11 cellular contexts compared by ENCODE assay signal in the genomic region with DNA sequence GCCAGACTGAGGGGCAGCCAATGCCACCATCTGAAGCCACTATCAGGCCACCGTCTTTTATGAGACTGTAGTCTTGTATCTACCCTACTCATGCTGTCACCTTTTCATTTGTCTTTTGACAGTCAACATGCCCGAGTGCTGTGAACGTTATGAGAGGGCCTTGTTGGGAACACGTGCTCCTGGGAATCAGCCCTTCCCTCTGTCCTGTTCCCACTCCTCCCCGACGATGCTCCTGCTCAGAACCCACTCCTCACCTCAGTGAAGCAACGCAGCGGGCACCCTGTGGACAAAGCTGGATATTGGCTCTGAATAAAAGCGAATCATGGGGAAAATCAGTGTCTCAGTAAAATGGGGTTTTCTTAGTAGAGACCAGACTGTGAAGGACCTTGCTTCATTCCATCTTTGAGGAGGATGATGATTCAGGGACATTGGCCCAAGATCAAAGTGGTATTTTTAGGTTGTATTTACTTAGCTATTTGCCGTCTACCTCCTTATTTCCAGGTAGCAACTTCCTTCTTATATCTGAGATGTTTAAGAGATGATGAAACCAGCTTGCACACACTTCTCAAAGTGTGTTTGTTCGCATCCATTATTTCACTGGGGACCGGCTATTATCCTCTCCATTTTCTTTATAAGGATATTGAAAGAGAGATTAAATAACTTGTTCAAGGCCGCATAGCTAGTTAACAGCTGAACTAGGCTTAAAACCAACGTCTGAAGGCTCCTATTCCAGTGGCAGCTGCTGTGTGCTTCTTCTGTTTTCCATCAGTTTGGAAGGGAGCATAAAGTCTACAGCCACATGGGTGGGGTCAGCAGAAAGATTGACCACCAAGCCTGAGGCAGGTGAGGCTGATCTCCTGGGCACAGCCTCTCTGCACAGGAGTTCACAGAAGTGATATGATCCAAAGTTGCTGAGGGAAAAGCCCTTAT. TPM values are rescaled to one million over a fixed set of nuclear protein-coding genes. Genes with fewer than 3 reads are reported as not detected.
DNase-seq lines count a peak whose midpoint lies in the region; ATAC-seq, FAIRE-seq and TF ChIP-seq lines count a peak whose summit lies in the region.
"Had no signal": no experiment of that assay in that cellular context is flagged by ENCODE, and none has a peak within 500 bp of the region (broad histone marks: within the 10 kb centered on the region; RNA-seq: fewer than 3 reads in every experiment).

No MANE protein-coding gene starts in this region.

- H3K27me3 ChIP-seq in astrocyte (ENCODE audit: insufficient read depth, low read length), result no peaks in the 10 kb centered on the region

- H3K36me3 ChIP-seq in astrocyte (ENCODE audit: insufficient read depth, low read length), result no peaks in the 10 kb centered on the region

- no peak for ATAC-seq in naive thymus-derived CD8-positive, alpha-beta T cell
- no peak for ATAC-seq in HG02759 (IDR thresholded peaks at IDR 0.05; ENCODE audit: unreplicated experiment)
- no peak for ATAC-seq in activated CD8-positive, alpha-beta T cell treated with anti-CD3 and anti-CD28 coated beads, Interleukin-2, amount 10 ng/mL, durations not matched to agents 7 days and 5 days

- H3K36me3 Mint-ChIP-seq in astrocyte (ENCODE audit: low read depth, unreplicated experiment), result no peaks in the 10 kb centered on the region
- peaks cover 0 to 6% (median 0%) of the 10 kb centered on the region in 3 donors for H3K36me3 Mint-ChIP-seq in naive thymus-derived CD8-positive, alpha-beta T cell
- H3K36me3 Mint-ChIP-seq in activated CD8-positive, alpha-beta T cell treated with anti-CD3 and anti-CD28 coated beads, Interleukin-2, amount 10 ng/mL, durations not matched to agents 7 days and 5 days (ENCODE audit: low read depth), result no peaks in the 10 kb centered on the region

- H3K4me1 Mint-ChIP-seq in astrocyte (ENCODE audit: low read depth, unreplicated experiment), result peaks cover 43% of the 10 kb centered on the region
- peaks cover 13 to 21% (median 16%) of the 10 kb centered on the region in 4 donors for H3K4me1 Mint-ChIP-seq in naive thymus-derived CD8-positive, alpha-beta T cell
- peaks cover 17% of the 10 kb centered on the region for H3K4me1 Mint-ChIP-seq in activated CD8-positive, alpha-beta T cell treated with anti-CD3 and anti-CD28 coated beads, Interleukin-2, amount 10 ng/mL, durations not matched to agents 7 days and 5 days (ENCODE audit: low read depth)

- no peaks in the 10 kb centered on the region for H3K79me2 ChIP-seq in astrocyte (ENCODE audit: insufficient read depth, low read length)

- no peak overlapping the region for H3K4me3 Mint-ChIP-seq in astrocyte (ENCODE audit: unreplicated experiment)
- no peak overlapping the region for H3K4me3 Mint-ChIP-seq in naive thymus-derived CD8-positive, alpha-beta T cell
- H3K4me3 Mint-ChIP-seq in activated CD8-positive, alpha-beta T cell treated with anti-CD3 and anti-CD28 coated beads, Interleukin-2, amount 10 ng/mL, durations not matched to agents 7 days and 5 days, result no peak overlapping the region

- no peak overlapping the region for H3K4me3 ChIP-seq in astrocyte (ENCODE audit: insufficient read depth, low read depth, low read length)

- H3K27me3 Mint-ChIP-seq in astrocyte (ENCODE audit: low read depth, unreplicated experiment), result no peaks in the 10 kb centered on the region
- peaks cover 0 to 8% (median 0%) of the 10 kb centered on the region in 5 donors for H3K27me3 Mint-ChIP-seq in naive thymus-derived CD8-positive, alpha-beta T cell
- H3K27me3 Mint-ChIP-seq in activated CD8-positive, alpha-beta T cell treated with anti-CD3 and anti-CD28 coated beads, Interleukin-2, amount 10 ng/mL, durations not matched to agents 7 days and 5 days (ENCODE audit: low read depth), result peaks cover 6% of the 10 kb centered on the region

- peak overlapping the region; percentile 39 for H3K4me2 ChIP-seq in astrocyte (ENCODE audit: low read length)

- H2AFZ ChIP-seq in astrocyte (ENCODE audit: low read depth, low read length), result peak overlapping the region; percentile 20

- H3K9me3 ChIP-seq in astrocyte (ENCODE audit: insufficient read depth, low read depth, low read length), result no peaks in the 10 kb centered on the region

- TF ChIP-seq CTCF in astrocyte (IDR thresholded peaks at IDR 0.05; ENCODE audit: insufficient read depth, low read depth, low read length), result no peak

- POLR2A ChIA-PET in naive thymus-derived CD8-positive, alpha-beta T cell (lab: Charles Lee), result no interaction called here
- POLR2A ChIA-PET in activated CD8-positive, alpha-beta T cell treated with anti-CD3 and anti-CD28 coated beads, Interleukin-2, amount 10 ng/mL, durations not matched to agents 7 days and 5 days (lab: Charles Lee), result interaction anchor here (0.9 kb wide), 1 partner anchor 8 kb away, joined by 5 read pairs; no protein-coding TSS in a partner anchor

- H3K27ac ChIP-seq in astrocyte (ENCODE audit: low read depth, low read length) (peak overlapping the region; percentile 29), substantia nigra (ENCODE audit: low read depth, low read length, poor library complexity, severe bottlenecking) (peak overlapping the region; percentile 84)

- H3K4me1 ChIP-seq in astrocyte (ENCODE audit: insufficient read depth, low read length), result peaks cover 55% of the 10 kb centered on the region

- FAIRE-seq in astrocyte (lab: Jason Lieb, UNC), result peak; percentile 23
- FAIRE-seq: G401.6 had no signal

- H3K9me3 Mint-ChIP-seq in astrocyte (ENCODE audit: unreplicated experiment), result no peaks in the 10 kb centered on the region
- peaks cover 0 to 7% (median 0%) of the 10 kb centered on the region in 9 donors for H3K9me3 Mint-ChIP-seq in naive thymus-derived CD8-positive, alpha-beta T cell
- H3K9me3 Mint-ChIP-seq in activated CD8-positive, alpha-beta T cell treated with anti-CD3 and anti-CD28 coated beads, Interleukin-2, amount 10 ng/mL, durations not matched to agents 7 days and 5 days (ENCODE audit: insufficient read depth), result no peaks in the 10 kb centered on the region
- H3K9me3 Mint-ChIP-seq: IgD-negative memory B cell had no signal

- no peak overlapping the region for H3K9ac ChIP-seq in astrocyte (ENCODE audit: low read length)

- no peaks in the 10 kb centered on the region for H4K20me1 ChIP-seq in astrocyte (ENCODE audit: insufficient read depth, low read length)

- DNase-seq in NCI-H1436 treated with DMSO at 0.1 percent for 48 hours (lab: John Stamatoyannopoulos, UW) (peak; percentile 65), astrocyte (ENCODE audit: low read depth) (peak; percentile 63), kidney glomerular epithelial cell (lab: John Stamatoyannopoulos, UW) (peak; percentile 7), substantia nigra (lab: John Stamatoyannopoulos, UW) (no peak), NCI-H446 treated with DMSO at 0.1 percent for 48 hours (lab: John Stamatoyannopoulos, UW) (no peak)
- DNase-seq in naive thymus-derived CD8-positive, alpha-beta T cell, result no peak
- no peak for DNase-seq in activated CD8-positive, alpha-beta T cell treated with anti-CD3 and anti-CD28 coated beads, Interleukin-2, amount 10 ng/mL, durations not matched to agents 7 days and 5 days
- DNase-seq: activated CD4-positive, alpha-beta T cell treated with anti-CD3 and anti-CD28 coated beads, Interleukin-2, amount 50 U/mL, for 4 hours had no signal

- peak overlapping the region; percentile 41 for H3K27ac Mint-ChIP-seq in astrocyte (ENCODE audit: unreplicated experiment)
- peak overlapping the region in 1 of 10 donors; percentile 8 for H3K27ac Mint-ChIP-seq in naive thymus-derived CD8-positive, alpha-beta T cell
- H3K27ac Mint-ChIP-seq in activated CD8-positive, alpha-beta T cell treated with anti-CD3 and anti-CD28 coated beads, Interleukin-2, amount 10 ng/mL, durations not matched to agents 7 days and 5 days, result no peak overlapping the region
- H3K27ac Mint-ChIP-seq: IgD-negative memory B cell had no signal

- CTCF ChIA-PET in activated CD8-positive, alpha-beta T cell treated with anti-CD3 and anti-CD28 coated beads, Interleukin-2, amount 10 ng/mL, durations not matched to agents 7 days and 5 days (lab: Charles Lee), result interaction anchor here (0.9 to 2.3 kb wide), 5 partner anchors 8 to 87 kb away, joined by 3 to 9 read pairs (median 6); no protein-coding TSS in a partner anchor

RNA-seq across cellular contexts. Expression of gene CTDSP2, which starts 43.9 kb away (rescaled TPM):
- 87.1 and 91.9 TPM in 2 replicates for total RNA-seq in astrocyte
- 100 to 1,000 TPM; 258 to 262 TPM for total RNA-seq in naive thymus-derived CD8-positive, alpha-beta T cell
- 10 to 100 TPM; 51.4 to 81.2 (median 71.5) TPM for polyA plus RNA-seq in naive thymus-derived CD8-positive, alpha-beta T cell
- total RNA-seq in activated CD8-positive, alpha-beta T cell treated with anti-CD3 and anti-CD28 coated beads, Interleukin-2, amount 10 ng/mL, durations not matched to agents 7 days and 5 days, result 100 to 1,000 TPM; 100 to 114 TPM

RNA-seq across cellular contexts. Expression of gene ATP23, which starts 50.9 kb away (rescaled TPM):
- total RNA-seq in astrocyte, result 3.2 and 3.4 TPM in 2 replicates
- total RNA-seq in naive thymus-derived CD8-positive, alpha-beta T cell, result 1 to 10 TPM; 7.3 to 7.7 TPM
- 10 to 100 TPM; 19.4 to 29.1 (median 25.2) TPM for polyA plus RNA-seq in naive thymus-derived CD8-positive, alpha-beta T cell
- 10 to 100 TPM; 19.3 to 21.3 TPM for total RNA-seq in activated CD8-positive, alpha-beta T cell treated with anti-CD3 and anti-CD28 coated beads, Interleukin-2, amount 10 ng/mL, durations not matched to agents 7 days and 5 days

Comparison
In these comparisons a context has a peak if more than half of its experiments do, and no peak if none do; other contexts are left out.
1. DNase-seq: peak in NCI-H1436 treated with DMSO at 0.1 percent for 48 hours (single experiment), astrocyte (single experiment) and kidney glomerular epithelial cell (single experiment); none in substantia nigra (0 of 49), naive thymus-derived CD8-positive, alpha-beta T cell (0 of 10), activated CD8-positive, alpha-beta T cell treated with anti-CD3 and anti-CD28 coated beads, Interleukin-2, amount 10 ng/mL, durations not matched to agents 7 days and 5 days (single experiment) and NCI-H446 treated with DMSO at 0.1 percent for 48 hours (single experiment).